22 cellular contexts compared by ENCODE assay signal in the genomic region with DNA sequence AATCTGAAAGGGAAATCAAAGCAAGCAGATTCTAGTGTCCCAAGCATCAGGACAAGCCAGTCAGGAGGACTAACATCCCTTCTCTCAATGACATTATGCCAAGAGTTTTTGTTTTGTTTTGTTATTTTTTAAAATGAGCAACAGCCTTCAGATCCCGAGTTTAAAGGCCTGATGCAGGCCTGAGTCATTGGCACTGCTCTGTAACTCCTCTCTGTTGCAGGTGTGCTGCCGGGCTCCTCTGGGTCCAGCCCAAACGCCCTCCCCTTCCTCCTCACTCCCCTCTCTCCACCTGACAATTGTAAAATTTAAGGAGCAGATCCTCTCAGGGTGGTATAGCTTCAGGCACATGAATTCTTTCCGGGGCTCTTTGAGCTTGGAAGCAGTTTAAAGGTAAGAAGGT.
DNase-seq lines count a peak whose midpoint lies in the region; ATAC-seq, FAIRE-seq and TF ChIP-seq lines count a peak whose summit lies in the region.
"Had no signal": no experiment of that assay in that cellular context is flagged by ENCODE, and none has a peak within 500 bp of the region (broad histone marks: within the 10 kb centered on the region; RNA-seq: fewer than 3 reads in every experiment).

No MANE protein-coding gene starts in this region.

- H3K36me3 Mint-ChIP-seq in GM23338 (ENCODE audit: low read depth) = no peaks in the 10 kb centered on the region
- H3K36me3 Mint-ChIP-seq: CD4-positive, CD25-positive, alpha-beta regulatory T cell; CD8-positive, alpha-beta memory T cell had no signal

- dilution Hi-C loops in mammary epithelial cell (cut with HindIII; ENCODE audit: low sequenced_read_pairs) = no loop called here

- FAIRE-seq in small intestine (lab: Jason Lieb, UNC) = no peak
- FAIRE-seq: A204.1, GM12878 had no signal

- ATAC-seq in GM23338 = peak; percentile 29; the same call in 1 of the 3 replicates
- peak; percentile 53 for ATAC-seq in esophagus mucosa
- no peak for ATAC-seq in GM21825 (IDR thresholded peaks at IDR 0.05; ENCODE audit: unreplicated experiment)
- ATAC-seq: GM12878 had no signal

- no peak overlapping the region for H3K4me2 ChIP-seq in GM23338
- H3K4me2 ChIP-seq in mammary epithelial cell (ENCODE audit: insufficient read depth, low read depth, low read length) = no peak overlapping the region

- H3K27ac ChIP-seq in GM23338 (ENCODE audit: low read depth) (no peak overlapping the region), mammary epithelial cell (ENCODE audit: insufficient read depth, low read depth, low read length) (no peak overlapping the region), small intestine (ENCODE audit: low read depth in 1 of 2, low read length in 1 of 2) (no peak overlapping the region)
- H3K27ac ChIP-seq: GM23248 had no signal

- no TSS peak for BruUV-seq in mammary epithelial cell (replicated peaks; lab: Mats Ljungman, UMichigan)

- no peak overlapping the region for H3K4me3 Mint-ChIP-seq in GM23338
- H3K4me3 Mint-ChIP-seq: CD4-positive, CD25-positive, alpha-beta regulatory T cell; CD8-positive, alpha-beta memory T cell; H9 had no signal

- H3K27ac Mint-ChIP-seq in GM23338 = no peak overlapping the region
- H3K27ac Mint-ChIP-seq: CD4-positive, CD25-positive, alpha-beta regulatory T cell; CD8-positive, alpha-beta memory T cell had no signal

- in situ Hi-C loops in mammary epithelial cell (cut with MboI; ENCODE audit: low sequenced_read_pairs in 2 of 2) = no loop called here

- no peaks in the 10 kb centered on the region for H3K9me2 ChIP-seq in GM23338 (ENCODE audit: insufficient read depth)

- WGBS in mammary epithelial cell (ENCODE audit: low coverage, missing lambda C conversion rate) = 27% methylated on average over 4 of the region's 4 CpGs
- 44 to 47% (median 45%) methylated on average over 4 of the region's 4 CpGs for WGBS in small intestine, 3 donors

- H4K20me1 ChIP-seq in GM23338 (replicated peaks; ENCODE audit: insufficient read depth) = no peaks in the 10 kb centered on the region
- no peaks in the 10 kb centered on the region for H4K20me1 ChIP-seq in mammary epithelial cell (ENCODE audit: insufficient read depth, low read length)

- H3K4me1 ChIP-seq in GM23338 (ENCODE audit: insufficient read depth) (no peaks in the 10 kb centered on the region), mammary epithelial cell (ENCODE audit: insufficient read depth, low read length) (no peaks in the 10 kb centered on the region), small intestine (ENCODE audit: control insufficient read depth in 2 of 2, insufficient read depth in 1 of 2, low read depth in 1 of 2, low read length in 1 of 2) (no peaks in the 10 kb centered on the region)
- H3K4me1 ChIP-seq: BE2C had no signal

- H3K9me3 Mint-ChIP-seq in GM23338 = no peaks in the 10 kb centered on the region
- H3K9me3 Mint-ChIP-seq: H9 had no signal

- intact Hi-C loops in mammary epithelial cell (cut with micrococcal nuclease) = no loop called here

- H3K36me3 ChIP-seq in GM23338 (ENCODE audit: insufficient read depth) (no peaks in the 10 kb centered on the region), mammary epithelial cell (ENCODE audit: insufficient read depth, low read length) (no peaks in the 10 kb centered on the region), small intestine (ENCODE audit: control insufficient read depth in 2 of 2, insufficient read depth in 2 of 2, low read length in 2 of 2) (no peaks in the 10 kb centered on the region)
- H3K36me3 ChIP-seq: BE2C had no signal

- H2AFZ ChIP-seq in GM23338 = peak overlapping the region; percentile 86
- H2AFZ ChIP-seq in mammary epithelial cell (ENCODE audit: low read depth, low read length) = peak overlapping the region; percentile 12
- H2AFZ ChIP-seq: GM23248 had no signal

- no peaks in the 10 kb centered on the region for H3K79me2 ChIP-seq in GM23338 (replicated peaks; ENCODE audit: insufficient read depth)
- H3K79me2 ChIP-seq in mammary epithelial cell (ENCODE audit: insufficient read depth, low read length) = no peaks in the 10 kb centered on the region

- no peaks in the 10 kb centered on the region for H3K4me1 Mint-ChIP-seq in GM23338
- H3K4me1 Mint-ChIP-seq: CD4-positive, CD25-positive, alpha-beta regulatory T cell; CD8-positive, alpha-beta memory T cell had no signal

- DNase-seq in GM23338 (ENCODE audit: low spot score) (no peak), NCI-H69 (lab: John Stamatoyannopoulos, UW) (peak; percentile 37), mammary epithelial cell (peak; percentile 23), H4 (ENCODE audit: low spot score) (no peak), small intestine (no peak), NCI-H1930 (lab: John Stamatoyannopoulos, UW) (no peak)
- DNase-seq: ACHN; BE2C; C1 segment of cervical spinal cord; CD4-positive, CD25-positive, alpha-beta regulatory T cell; CD8-positive, alpha-beta memory T cell; COR-L47; DMS 273 treated with DMSO at 0.1 percent for 48 hours; DMS53; DND-41; EL; GM23248; H9 had no signal

- no peak overlapping the region for H3K9ac ChIP-seq in mammary epithelial cell (ENCODE audit: insufficient read depth, low read length)
- H3K9ac ChIP-seq: GM23248 had no signal

- H3F3A ChIP-seq in GM23338 (replicated peaks; ENCODE audit: low read depth) = no peaks in the 10 kb centered on the region

- no peaks in the 10 kb centered on the region for H3K27me3 Mint-ChIP-seq in GM23338 (ENCODE audit: insufficient read depth, low read depth, poor library complexity)
- H3K27me3 Mint-ChIP-seq: CD4-positive, CD25-positive, alpha-beta regulatory T cell; CD8-positive, alpha-beta memory T cell had no signal

- H3K4me3 ChIP-seq in GM23338 (no peak overlapping the region), mammary epithelial cell (replicated peaks in 1 of 3; ENCODE audit: insufficient read depth in 1 of 3, low read depth in 2 of 3, low read length in 3 of 3) (no peak overlapping the region), small intestine (ENCODE audit: low read depth in 1 of 2, low read length in 2 of 2) (no peak overlapping the region)
- H3K4me3 ChIP-seq: GM12878, GM23248 had no signal

- H3K9me3 ChIP-seq in mammary epithelial cell (replicated peaks; ENCODE audit: insufficient read depth, low read length) (no peaks in the 10 kb centered on the region), small intestine (ENCODE audit: control insufficient read depth, low read depth) (no peaks in the 10 kb centered on the region)
- H3K9me3 ChIP-seq: BE2C had no signal

- TF ChIP-seq CTCF in GM23338 (conservative IDR thresholded peaks at IDR 0.05; ENCODE audit: low read depth in 2 of 2) (no peak), mammary epithelial cell (conservative IDR thresholded peaks at IDR 0.05 in 1 of 2, IDR thresholded peaks at IDR 0.05 in 1 of 2; ENCODE audit: extremely low read depth in 1 of 2, insufficient read depth in 1 of 2, low read depth in 1 of 2, low read length in 2 of 2) (no peak)

- no peaks in the 10 kb centered on the region for H3K27me3 ChIP-seq in GM23338 (ENCODE audit: insufficient read depth)
- no peaks in the 10 kb centered on the region for H3K27me3 ChIP-seq in mammary epithelial cell (ENCODE audit: insufficient read depth, low read length)
- no peaks in the 10 kb centered on the region for H3K27me3 ChIP-seq in small intestine (ENCODE audit: control insufficient read depth in 2 of 2, insufficient read depth in 2 of 2, low read length in 2 of 2)
- H3K27me3 ChIP-seq: BE2C had no signal

- CTCF ChIA-PET in mammary epithelial cell (lab: Charles Lee; ENCODE audit: low non-redundant PET) = no interaction called here

TF ChIP-seq in GM23338, 12 proteins besides CTCF, POLR2A, EP300 and RAD21 (continues in another document):
- TF ChIP-seq EZH2phosphoT487 (IDR thresholded peaks at IDR 0.05; ENCODE audit: unreplicated experiment) (no peak), CREB1 (CRISPR knock-in tag; IDR thresholded peaks at IDR 0.05; ENCODE audit: low read depth) (no peak), STAT1 (IDR thresholded peaks at IDR 0.05; ENCODE audit: unreplicated experiment) (no peak), ZNF331 (CRISPR knock-in tag; IDR thresholded peaks at IDR 0.05; ENCODE audit: low read depth) (no peak), NANOG (IDR thresholded peaks at IDR 0.05; ENCODE audit: borderline replicate concordance) (no peak), JUNB (IDR thresholded peaks at IDR 0.05; ENCODE audit: unreplicated experiment) (no peak), ZNF114 (CRISPR knock-in tag; IDR thresholded peaks at IDR 0.05) (no peak), EZH2 (IDR thresholded peaks at IDR 0.05; ENCODE audit: low read depth, unreplicated experiment) (no peak)
- TF ChIP-seq, protein P1, sequence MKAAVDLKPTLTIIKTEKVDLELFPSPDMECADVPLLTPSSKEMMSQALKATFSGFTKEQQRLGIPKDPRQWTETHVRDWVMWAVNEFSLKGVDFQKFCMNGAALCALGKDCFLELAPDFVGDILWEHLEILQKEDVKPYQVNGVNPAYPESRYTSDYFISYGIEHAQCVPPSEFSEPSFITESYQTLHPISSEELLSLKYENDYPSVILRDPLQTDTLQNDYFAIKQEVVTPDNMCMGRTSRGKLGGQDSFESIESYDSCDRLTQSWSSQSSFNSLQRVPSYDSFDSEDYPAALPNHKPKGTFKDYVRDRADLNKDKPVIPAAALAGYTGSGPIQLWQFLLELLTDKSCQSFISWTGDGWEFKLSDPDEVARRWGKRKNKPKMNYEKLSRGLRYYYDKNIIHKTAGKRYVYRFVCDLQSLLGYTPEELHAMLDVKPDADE (IDR thresholded peaks at IDR 0.05) = no peak
- TF ChIP-seq, protein P2, sequence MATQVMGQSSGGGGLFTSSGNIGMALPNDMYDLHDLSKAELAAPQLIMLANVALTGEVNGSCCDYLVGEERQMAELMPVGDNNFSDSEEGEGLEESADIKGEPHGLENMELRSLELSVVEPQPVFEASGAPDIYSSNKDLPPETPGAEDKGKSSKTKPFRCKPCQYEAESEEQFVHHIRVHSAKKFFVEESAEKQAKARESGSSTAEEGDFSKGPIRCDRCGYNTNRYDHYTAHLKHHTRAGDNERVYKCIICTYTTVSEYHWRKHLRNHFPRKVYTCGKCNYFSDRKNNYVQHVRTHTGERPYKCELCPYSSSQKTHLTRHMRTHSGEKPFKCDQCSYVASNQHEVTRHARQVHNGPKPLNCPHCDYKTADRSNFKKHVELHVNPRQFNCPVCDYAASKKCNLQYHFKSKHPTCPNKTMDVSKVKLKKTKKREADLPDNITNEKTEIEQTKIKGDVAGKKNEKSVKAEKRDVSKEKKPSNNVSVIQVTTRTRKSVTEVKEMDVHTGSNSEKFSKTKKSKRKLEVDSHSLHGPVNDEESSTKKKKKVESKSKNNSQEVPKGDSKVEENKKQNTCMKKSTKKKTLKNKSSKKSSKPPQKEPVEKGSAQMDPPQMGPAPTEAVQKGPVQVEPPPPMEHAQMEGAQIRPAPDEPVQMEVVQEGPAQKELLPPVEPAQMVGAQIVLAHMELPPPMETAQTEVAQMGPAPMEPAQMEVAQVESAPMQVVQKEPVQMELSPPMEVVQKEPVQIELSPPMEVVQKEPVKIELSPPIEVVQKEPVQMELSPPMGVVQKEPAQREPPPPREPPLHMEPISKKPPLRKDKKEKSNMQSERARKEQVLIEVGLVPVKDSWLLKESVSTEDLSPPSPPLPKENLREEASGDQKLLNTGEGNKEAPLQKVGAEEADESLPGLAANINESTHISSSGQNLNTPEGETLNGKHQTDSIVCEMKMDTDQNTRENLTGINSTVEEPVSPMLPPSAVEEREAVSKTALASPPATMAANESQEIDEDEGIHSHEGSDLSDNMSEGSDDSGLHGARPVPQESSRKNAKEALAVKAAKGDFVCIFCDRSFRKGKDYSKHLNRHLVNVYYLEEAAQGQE (IDR thresholded peaks at IDR 0.05; ENCODE audit: unreplicated experiment) = no peak

Comparison
In these comparisons a context has a peak if more than half of its experiments do, and no peak if none do; other contexts are left out.
1. DNase-seq: peak in NCI-H69 (single experiment) and mammary epithelial cell (single experiment); none in GM23338 (single experiment), H4 (single experiment), small intestine (single experiment) and NCI-H1930 (0 of 2).